ENCODE assay signal across 8 cellular contexts in genomic region chr1:26471498-26472329, GRCh38. TPM values are rescaled to one million over a fixed set of nuclear protein-coding genes. Genes with fewer than 3 reads are reported as not detected.
DNase-seq lines count a peak whose midpoint lies in the region; ATAC-seq lines count a peak whose summit lies in the region.

No MANE protein-coding gene starts in this region.

- H3K4me1 ChIP-seq in thymus (ENCODE audit: control insufficient read depth, insufficient read depth, low read length), result peaks cover 26% of the 10 kb centered on the region

- no peaks in the 10 kb centered on the region for H3K9me3 ChIP-seq in thymus (ENCODE audit: control insufficient read depth)

- H3K4me1 Mint-ChIP-seq in activated T-cell treated with anti-CD3 and anti-CD28 coated beads, Interleukin-2, amount 50 U/mL, for 4 hours (ENCODE audit: low read depth), result peaks cover 48% of the 10 kb centered on the region
- H3K4me1 Mint-ChIP-seq in natural killer cell treated with Interleukin-12 subunit alpha and Interleukin-12 subunit beta and Interleukin-15 and Interleukin-18, amount 100 ng/mL, for 72 hours (ENCODE audit: low read depth in 2 of 2), result peaks cover 32 to 36% of the 10 kb centered on the region in 2 donors

- H3K4me3 ChIP-seq in thymus (ENCODE audit: low read length), result peak overlapping the region; percentile 100

- H3K36me3 ChIP-seq in thymus (ENCODE audit: control insufficient read depth, insufficient read depth), result peaks cover 32% of the 10 kb centered on the region

- H3K27ac ChIP-seq in thymus (ENCODE audit: low read depth), result peak overlapping the region; percentile 58

- H3K36me3 Mint-ChIP-seq in activated T-cell treated with anti-CD3 and anti-CD28 coated beads, Interleukin-2, amount 50 U/mL, for 4 hours (ENCODE audit: insufficient read depth), result peaks cover 40% of the 10 kb centered on the region
- peaks cover 34% of the 10 kb centered on the region for H3K36me3 Mint-ChIP-seq in natural killer cell treated with Interleukin-12 subunit alpha and Interleukin-12 subunit beta and Interleukin-15 and Interleukin-18, amount 100 ng/mL, for 72 hours

- H3K4me3 Mint-ChIP-seq in activated T-cell treated with anti-CD3 and anti-CD28 coated beads, Interleukin-2, amount 50 U/mL, for 4 hours, result peak overlapping the region; percentile 93
- H3K4me3 Mint-ChIP-seq in natural killer cell treated with Interleukin-12 subunit alpha and Interleukin-12 subunit beta and Interleukin-15 and Interleukin-18, amount 100 ng/mL, for 72 hours, result peak overlapping the region; percentile 84

- no peaks in the 10 kb centered on the region for H3K27me3 ChIP-seq in thymus (ENCODE audit: control insufficient read depth, insufficient read depth)

- peak; percentile 0 for ATAC-seq in GM18519 (IDR thresholded peaks at IDR 0.05; ENCODE audit: low FRiP score, unreplicated experiment)
- peak; percentile 6 for ATAC-seq in HG03442 (IDR thresholded peaks at IDR 0.05; ENCODE audit: unreplicated experiment)
- ATAC-seq in activated T-cell treated with anti-CD3 and anti-CD28 coated beads, Interleukin-2, amount 50 U/mL, for 4 hours, result peak; percentile 20 to 22
- peak; percentile 17 to 21 for ATAC-seq in natural killer cell treated with Interleukin-12 subunit alpha and Interleukin-12 subunit beta and Interleukin-15 and Interleukin-18, amount 100 ng/mL, for 72 hours

- peak overlapping the region; percentile 82 to 86 for H3K27ac Mint-ChIP-seq in natural killer cell treated with Interleukin-12 subunit alpha and Interleukin-12 subunit beta and Interleukin-15 and Interleukin-18, amount 100 ng/mL, for 72 hours

- DNase-seq in AG20443 (ENCODE audit: low spot score), result peak; percentile 66
- peak; percentile 98 for DNase-seq in NOMO-1 treated with DMSO at 0.1 percent for 48 hours (lab: John Stamatoyannopoulos, UW; ENCODE audit: unreplicated experiment)
- DNase-seq in activated T-cell treated with anti-CD3 and anti-CD28 coated beads, Interleukin-2, amount 50 U/mL, for 4 hours, result peak; percentile 23
- peak; percentile 45 for DNase-seq in fibroblast of the conjunctiva (ENCODE audit: low read depth)
- DNase-seq in natural killer cell treated with Interleukin-12 subunit alpha and Interleukin-12 subunit beta and Interleukin-15 and Interleukin-18, amount 100 ng/mL, for 72 hours (ENCODE audit: low spot score), result peak; percentile 68

- no peaks in the 10 kb centered on the region for H3K9me3 Mint-ChIP-seq in activated T-cell treated with anti-CD3 and anti-CD28 coated beads, Interleukin-2, amount 50 U/mL, for 4 hours
- H3K9me3 Mint-ChIP-seq in natural killer cell treated with Interleukin-12 subunit alpha and Interleukin-12 subunit beta and Interleukin-15 and Interleukin-18, amount 100 ng/mL, for 72 hours, result no peaks in the 10 kb centered on the region

- under 1% methylated on average over 56 of the region's 56 CpGs for WGBS in thymus

- no peaks in the 10 kb centered on the region for H3K27me3 Mint-ChIP-seq in activated T-cell treated with anti-CD3 and anti-CD28 coated beads, Interleukin-2, amount 50 U/mL, for 4 hours (ENCODE audit: low read depth)
- no peaks in the 10 kb centered on the region for H3K27me3 Mint-ChIP-seq in natural killer cell treated with Interleukin-12 subunit alpha and Interleukin-12 subunit beta and Interleukin-15 and Interleukin-18, amount 100 ng/mL, for 72 hours

RNA-seq across cellular contexts. Expression of gene HMGN2, which starts 0.5 kb away (rescaled TPM):
- total RNA-seq in activated T-cell treated with anti-CD3 and anti-CD28 coated beads, Interleukin-2, amount 50 U/mL, for 4 hours, result 100 to 1,000 TPM; 417 to 447 (median 437) TPM
- 100 to 1,000 TPM; 493 to 648 TPM for total RNA-seq in natural killer cell treated with Interleukin-12 subunit alpha and Interleukin-12 subunit beta and Interleukin-15 and Interleukin-18, amount 100 ng/mL, for 72 hours
- polyA plus RNA-seq in thymus, result 1,143 TPM

RNA-seq across cellular contexts. Expression of gene DHDDS, which starts 39.6 kb away (rescaled TPM):
- 10 to 100 TPM; 59.7 to 68.8 (median 60.1) TPM for total RNA-seq in activated T-cell treated with anti-CD3 and anti-CD28 coated beads, Interleukin-2, amount 50 U/mL, for 4 hours
- total RNA-seq in natural killer cell treated with Interleukin-12 subunit alpha and Interleukin-12 subunit beta and Interleukin-15 and Interleukin-18, amount 100 ng/mL, for 72 hours, result 10 to 100 TPM; 63.5 to 87.7 TPM
- polyA plus RNA-seq in thymus, result 18.4 TPM

RNA-seq across cellular contexts. Expression of gene RPS6KA1, which starts 57.8 kb away (rescaled TPM):
- 100 to 1,000 TPM; 131 to 157 (median 134) TPM for total RNA-seq in activated T-cell treated with anti-CD3 and anti-CD28 coated beads, Interleukin-2, amount 50 U/mL, for 4 hours
- total RNA-seq in natural killer cell treated with Interleukin-12 subunit alpha and Interleukin-12 subunit beta and Interleukin-15 and Interleukin-18, amount 100 ng/mL, for 72 hours, result 100 to 1,000 TPM; 324 to 369 TPM
- polyA plus RNA-seq in thymus, result 30.4 TPM

Comparison
In these comparisons a context has a peak if more than half of its experiments do, and no peak if none do; other contexts are left out.
1. Peak in every context shown above with its lines: DNase-seq, ATAC-seq, H3K4me3 ChIP-seq and H3K27ac ChIP-seq.
2. DNase-seq: peak in every context shown above with its lines; median percentile 98 in NOMO-1 treated with DMSO at 0.1 percent for 48 hours; 68 in natural killer cell treated with Interleukin-12 subunit alpha and Interleukin-12 subunit beta and Interleukin-15 and Interleukin-18, amount 100 ng/mL, for 72 hours; 66 in AG20443; 45 in fibroblast of the conjunctiva; 23 in activated T-cell treated with anti-CD3 and anti-CD28 coated beads, Interleukin-2, amount 50 U/mL, for 4 hours.